Comparison of ENCODE assay signal across 30 cellular contexts in the genomic region with DNA sequence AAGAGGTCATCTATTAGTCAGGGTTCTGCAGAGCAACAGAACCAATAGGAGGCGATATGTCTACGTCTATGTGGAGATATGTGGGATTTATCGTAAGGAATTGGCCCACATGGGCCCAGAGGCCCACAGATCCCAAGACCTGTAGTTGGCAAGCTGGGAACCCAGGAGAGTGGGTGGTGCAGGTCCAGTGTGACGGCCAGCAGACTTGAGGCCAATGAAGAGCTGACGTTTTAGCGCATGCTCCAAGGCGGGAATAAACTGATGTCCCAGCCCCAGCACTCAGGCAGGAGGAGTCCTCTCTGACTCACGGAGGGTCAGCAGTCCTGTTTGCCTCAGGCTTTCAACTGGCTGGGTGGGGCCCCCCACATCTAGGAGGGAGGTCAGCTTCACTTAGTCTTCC.
"Had no signal": no experiment of that assay in that cellular context is flagged by ENCODE, and none has a peak within 500 bp of the region (broad histone marks: within the 10 kb centered on the region; RNA-seq: fewer than 3 reads in every experiment).

No MANE protein-coding gene starts in this region.

- DNase-seq: activated effector memory CD4-positive, alpha-beta T cell treated with anti-CD3 and anti-CD28 coated beads, Interleukin-2, amount 50 U/mL, for 16 hours; activated effector memory CD4-positive, alpha-beta T cell treated with Interleukin-2 at 50 U/mL for 16 hours; activated gamma-delta T cell; activated gamma-delta T cell treated with Interleukin-2 at 50 U/mL for 16 hours; activated naive CD4-positive, alpha-beta T cell; activated naive CD4-positive, alpha-beta T cell treated with anti-CD3 and anti-CD28 coated beads for 36 hours; activated naive CD4-positive, alpha-beta T cell treated with anti-CD3 and anti-CD28 coated beads, Interleukin-2, amount 10 ng/mL, durations not matched to agents 7 days and 5 days; activated naive CD4-positive, alpha-beta T cell treated with anti-CD3 and anti-CD28 coated beads, Interleukin-2, amount 50 U/mL, for 16 hours; activated naive CD4-positive, alpha-beta T cell treated with Interleukin-2 at 50 U/mL for 16 hours; activated naive CD8-positive, alpha-beta T cell treated with anti-CD3 and anti-CD28 coated beads for 36 hours; activated naive CD8-positive, alpha-beta T cell treated with anti-CD3 and anti-CD28 coated beads, Interleukin-2, amount 10 ng/mL, durations not matched to agents 7 days and 5 days; activated naive CD8-positive, alpha-beta T cell treated with anti-CD3 and anti-CD28 coated beads, Interleukin-2, amount 50 U/mL, for 24 hours; activated T-cell treated with anti-CD3 and anti-CD28 coated beads, Interleukin-2, amount 50 U/mL, for 1 hour; activated T-cell treated with anti-CD3 and anti-CD28 coated beads, Interleukin-2, amount 50 U/mL, for 24 hours; activated T-cell treated with anti-CD3 and anti-CD28 coated beads, Interleukin-2, amount 50 U/mL, for 4 hours; activated T-cell treated with anti-CD3 and anti-CD28 coated beads, Interleukin-2, amount 50 U/mL, for 48 hours; activated T-cell treated with anti-CD3 and anti-CD28 coated beads, Interleukin-2, amount 50 U/mL, for 72 hours; adrenal gland; amniotic stem cell; amygdala; anterior cingulate cortex; aorta; body of pancreas; brain microvascular endothelial cell; caudate nucleus; central memory CD4-positive, alpha-beta T cell; cerebellar nuclear complex had no signal

- H3K27ac ChIP-seq: adrenal gland, ascending aorta, body of pancreas, brain microvascular endothelial cell, breast epithelium, cardiac muscle cell had no signal

- H3K4me3 ChIP-seq: adrenal gland, ascending aorta, body of pancreas, breast epithelium, cardiac muscle cell had no signal
